Comparison of ENCODE assay signal across 1 cellular context in genomic region chr11:1500466-1501420, GRCh38.
TF ChIP-seq lines count a peak whose summit lies in the region.

No MANE protein-coding gene starts in this region.

TF ChIP-seq in GM23338, 12 proteins besides CTCF, POLR2A, EP300 and RAD21 (continued from another document):
- TF ChIP-seq ZNF462 (CRISPR knock-in tag; IDR thresholded peaks at IDR 0.05) (no peak), ZNF331 (CRISPR knock-in tag; IDR thresholded peaks at IDR 0.05; ENCODE audit: low read depth) (no peak), POLR2AphosphoS5 (IDR thresholded peaks at IDR 0.05; ENCODE audit: low read depth) (no peak)
